Comparison of ENCODE assay signal across 12 cellular contexts in the genomic region with DNA sequence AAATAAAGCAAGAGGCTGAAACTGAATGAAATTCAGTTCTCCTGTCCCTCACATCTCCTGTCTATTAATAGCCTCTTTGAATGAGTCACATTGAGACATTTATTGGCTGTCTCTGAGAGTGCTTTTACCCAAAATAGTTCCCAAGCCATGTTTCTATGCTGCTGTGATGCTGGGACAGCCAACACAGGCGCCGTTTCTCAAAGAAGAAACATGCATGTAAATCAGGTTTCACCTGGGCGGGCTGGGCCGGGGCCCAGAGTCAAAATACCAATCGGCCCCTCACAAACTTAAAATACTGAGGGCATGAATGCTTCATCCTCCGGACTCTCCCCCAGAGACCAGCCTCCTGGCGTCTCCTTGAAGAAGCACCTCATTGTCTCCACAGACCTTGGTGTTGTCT.
DNase-seq lines count a peak whose midpoint lies in the region; ATAC-seq and TF ChIP-seq lines count a peak whose summit lies in the region.
"Had no signal": no experiment of that assay in that cellular context is flagged by ENCODE, and none has a peak within 500 bp of the region (broad histone marks: within the 10 kb centered on the region; RNA-seq: fewer than 3 reads in every experiment).

No MANE protein-coding gene starts in this region.

- H3K36me3 ChIP-seq in psoas muscle (ENCODE audit: insufficient read depth in 1 of 2, low read depth in 1 of 2) (no peaks in the 10 kb centered on the region), breast epithelium (no peaks in the 10 kb centered on the region)

- H3K27me3 ChIP-seq in psoas muscle (ENCODE audit: insufficient read depth in 3 of 3, low read length in 2 of 3), result no peaks in the 10 kb centered on the region
- H3K27me3 ChIP-seq in breast epithelium, result no peaks in the 10 kb centered on the region

- DNase-seq in NOMO-1 treated with dmso at 0.1 percent for 144 hours (lab: John Stamatoyannopoulos, UW; ENCODE audit: unreplicated experiment), result peak; percentile 17
- DNase-seq in psoas muscle, result no peak
- DNase-seq in H4 (ENCODE audit: low spot score), result no peak
- DNase-seq in breast epithelium (ENCODE audit: low spot score in 2 of 2), result no peak
- no peak for DNase-seq in NCI-H226
- DNase-seq: cerebellar nuclear complex, kidney, NCI-H1417 had no signal

- TF ChIP-seq CTCF in psoas muscle (IDR thresholded peaks at IDR 0.05) (no peak), breast epithelium (IDR thresholded peaks at IDR 0.05) (no peak)

- intact Hi-C loops in psoas muscle (cut with DNase I), result no loop called here
- intact Hi-C loops in breast epithelium (cut with DNase I; ENCODE audit: low total_unique reads), result loop anchor here (5.0 kb wide), 1 partner anchor 248 kb away; no protein-coding TSS in a partner anchor

- H3K9me3 ChIP-seq in psoas muscle, result no peaks in the 10 kb centered on the region
- peaks cover 4 to 6% of the 10 kb centered on the region in 2 donors for H3K9me3 ChIP-seq in breast epithelium

- no peak for TF ChIP-seq POLR2A in breast epithelium (IDR thresholded peaks at IDR 0.05)

- H3K4me1 ChIP-seq in psoas muscle, result peaks cover 8% of the 10 kb centered on the region
- no peaks in the 10 kb centered on the region for H3K4me1 ChIP-seq in breast epithelium

- H3K4me3 ChIP-seq in psoas muscle (no peak overlapping the region), breast epithelium (no peak overlapping the region)

- peak; percentile 95 for ATAC-seq in GM18517 (IDR thresholded peaks at IDR 0.05; ENCODE audit: unreplicated experiment)
- ATAC-seq in HG02623 (IDR thresholded peaks at IDR 0.05; ENCODE audit: unreplicated experiment), result peak; percentile 83
- ATAC-seq in psoas muscle, result peak; percentile 74 to 94 (median 88)
- ATAC-seq in HG03457 (IDR thresholded peaks at IDR 0.05; ENCODE audit: unreplicated experiment), result no peak
- ATAC-seq: activated CD4-positive, CD25-positive, alpha-beta regulatory T cell treated with anti-CD3 and anti-CD28 coated beads, Interleukin-2, amount 50 U/mL, for 24 hours had no signal

- H3K27ac ChIP-seq in psoas muscle (peak overlapping the region; percentile 30), breast epithelium (peak overlapping the region in 1 of 2 donors; percentile 32)

- WGBS in psoas muscle, 3 donors, result 42 to 67% (median 50%) methylated on average over 7 of the region's 7 CpGs
